Comparison of ENCODE assay signal across 8 cellular contexts in the genomic region with DNA sequence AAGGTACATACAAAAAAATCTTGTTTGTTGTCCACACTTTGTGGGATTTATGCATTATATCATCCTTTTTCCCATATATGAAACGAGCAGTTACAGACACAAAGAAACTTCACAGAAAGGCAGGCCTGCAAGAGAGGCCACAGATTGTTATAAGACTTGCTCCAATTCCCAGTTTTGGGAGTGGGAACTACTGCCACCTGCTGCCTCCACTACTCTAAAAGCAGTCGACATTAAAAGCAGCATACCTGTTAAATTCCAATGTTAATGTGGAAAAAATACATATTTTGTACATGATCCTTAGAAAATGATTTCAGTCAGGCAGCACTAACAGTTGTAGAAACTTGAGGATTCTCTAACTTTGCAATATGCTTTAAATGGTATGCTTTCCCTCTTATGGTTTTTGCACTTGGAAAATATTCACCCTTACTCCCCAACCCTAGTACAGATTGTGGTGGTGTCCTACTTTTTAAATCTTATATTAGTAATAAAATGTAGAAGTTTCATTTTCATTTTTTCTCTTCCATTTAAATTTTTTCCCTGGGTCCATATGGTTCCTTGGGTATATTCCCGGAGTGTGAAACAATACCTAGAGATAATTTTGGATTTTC. TPM values are rescaled to one million over a fixed set of nuclear protein-coding genes. Genes with fewer than 3 reads are reported as not detected.
DNase-seq lines count a peak whose midpoint lies in the region; ATAC-seq and TF ChIP-seq lines count a peak whose summit lies in the region.

No MANE protein-coding gene starts in this region.

- no peaks in the 10 kb centered on the region for H3K36me3 Mint-ChIP-seq in effector memory CD8-positive, alpha-beta T cell (ENCODE audit: insufficient read depth)
- no peaks in the 10 kb centered on the region for H3K36me3 Mint-ChIP-seq in activated T-helper 2 cell treated with anti-CD3 and anti-CD28 coated beads, Interferon-gamma antibody, Interleukin-2, Interleukin-4, amounts not matched to agents 10 μg/mL and 5 μg/mL and 100 μg/mL, durations not matched to agents 14 hours and 24 hours and 36 hours (ENCODE audit: low read depth)

- H3K9me3 ChIP-seq in SJCRH30 (replicated peaks) (no peaks in the 10 kb centered on the region), cardiac muscle cell (ENCODE audit: low read depth) (no peaks in the 10 kb centered on the region), stomach (no peaks in the 10 kb centered on the region)

- H3K4me1 ChIP-seq in SJCRH30: peaks cover 2% of the 10 kb centered on the region
- H3K4me1 ChIP-seq in cardiac muscle cell (ENCODE audit: low read depth): peaks cover 23% of the 10 kb centered on the region
- peaks cover 0 to 37% (median 18%) of the 10 kb centered on the region in 4 donors for H3K4me1 ChIP-seq in stomach

- 22 to 36% (median 33%) methylated on average over 3 of the region's 3 CpGs for WGBS in stomach, 5 donors

- H3K27me3 ChIP-seq in SJCRH30: no peaks in the 10 kb centered on the region
- no peaks in the 10 kb centered on the region for H3K27me3 ChIP-seq in cardiac muscle cell
- no peaks in the 10 kb centered on the region for H3K27me3 ChIP-seq in stomach

- TF ChIP-seq CTCF in cardiac muscle cell (IDR thresholded peaks at IDR 0.05; ENCODE audit: low read depth, low read length) (peak; percentile 50), stomach (IDR thresholded peaks at IDR 0.05) (peak in 5 of 7 experiments; percentile 32 to 75 (median 41))

- in situ Hi-C loops in KBM-7 (cut with MboI; ENCODE audit: low pct_unique_long_range_greater_than_20kb, low sequenced_read_pairs): no loop called here

- no peaks in the 10 kb centered on the region for H3K36me3 ChIP-seq in SJCRH30
- H3K36me3 ChIP-seq in cardiac muscle cell: no peaks in the 10 kb centered on the region
- H3K36me3 ChIP-seq in stomach: no peaks in the 10 kb centered on the region

- TF ChIP-seq EP300 in stomach (IDR thresholded peaks at IDR 0.05): no peak

- intact Hi-C loops in stomach (cut with DNase I; ENCODE audit: low total_unique reads): no loop called here
- intact Hi-C loops in activated T-helper 2 cell treated with anti-CD3 and anti-CD28 coated beads, Interferon-gamma antibody, Interleukin-2, Interleukin-4, amounts not matched to agents 10 μg/mL and 5 μg/mL and 100 μg/mL, durations not matched to agents 14 hours and 24 hours and 36 hours (cut with micrococcal nuclease): loop anchor here (10.0 kb wide), 1 partner anchor 137 kb away; no protein-coding TSS in a partner anchor

- H3K27me3 Mint-ChIP-seq in effector memory CD8-positive, alpha-beta T cell: no peaks in the 10 kb centered on the region
- H3K27me3 Mint-ChIP-seq in activated T-helper 2 cell treated with anti-CD3 and anti-CD28 coated beads, Interferon-gamma antibody, Interleukin-2, Interleukin-4, amounts not matched to agents 10 μg/mL and 5 μg/mL and 100 μg/mL, durations not matched to agents 14 hours and 24 hours and 36 hours (ENCODE audit: low read depth): peaks cover 22% of the 10 kb centered on the region

- H3K27ac ChIP-seq in SJCRH30: no peak overlapping the region
- H3K27ac ChIP-seq in cardiac muscle cell: no peak overlapping the region
- no peak overlapping the region for H3K27ac ChIP-seq in stomach

- H3K4me3 Mint-ChIP-seq in effector memory CD8-positive, alpha-beta T cell: no peak overlapping the region
- no peak overlapping the region for H3K4me3 Mint-ChIP-seq in activated T-helper 2 cell treated with anti-CD3 and anti-CD28 coated beads, Interferon-gamma antibody, Interleukin-2, Interleukin-4, amounts not matched to agents 10 μg/mL and 5 μg/mL and 100 μg/mL, durations not matched to agents 14 hours and 24 hours and 36 hours (ENCODE audit: low read depth)

- H3K4me3 ChIP-seq in SJCRH30 (no peak overlapping the region), cardiac muscle cell (no peak overlapping the region), stomach (no peak overlapping the region)

- no peak for ATAC-seq in effector memory CD8-positive, alpha-beta T cell (replicated peaks)
- ATAC-seq in HG03460 (IDR thresholded peaks at IDR 0.05; ENCODE audit: unreplicated experiment) (no peak), GM18502 (IDR thresholded peaks at IDR 0.05; ENCODE audit: poor library complexity, unreplicated experiment) (no peak)

- DNase-seq in KBM-7: peak; percentile 1
- peak; percentile 55 to 77 for DNase-seq in SJCRH30
- DNase-seq in cardiac muscle cell (ENCODE audit: low read depth in 1 of 2, low spot score in 1 of 2): peak; percentile 62 to 70
- DNase-seq in stomach: peak; percentile 70
- DNase-seq in effector memory CD8-positive, alpha-beta T cell: no peak
- no peak for DNase-seq in activated T-helper 2 cell treated with anti-CD3 and anti-CD28 coated beads, Interferon-gamma antibody, Interleukin-2, Interleukin-4, amounts not matched to agents 10 μg/mL and 5 μg/mL and 100 μg/mL, durations not matched to agents 14 hours and 24 hours and 36 hours (ENCODE audit: low spot score)

- H3K4me1 Mint-ChIP-seq in effector memory CD8-positive, alpha-beta T cell (ENCODE audit: low read depth in 2 of 2): no peaks in the 10 kb centered on the region
- H3K4me1 Mint-ChIP-seq in activated T-helper 2 cell treated with anti-CD3 and anti-CD28 coated beads, Interferon-gamma antibody, Interleukin-2, Interleukin-4, amounts not matched to agents 10 μg/mL and 5 μg/mL and 100 μg/mL, durations not matched to agents 14 hours and 24 hours and 36 hours (ENCODE audit: low read depth): no peaks in the 10 kb centered on the region

- no peak overlapping the region for H3K27ac Mint-ChIP-seq in effector memory CD8-positive, alpha-beta T cell
- H3K27ac Mint-ChIP-seq in activated T-helper 2 cell treated with anti-CD3 and anti-CD28 coated beads, Interferon-gamma antibody, Interleukin-2, Interleukin-4, amounts not matched to agents 10 μg/mL and 5 μg/mL and 100 μg/mL, durations not matched to agents 14 hours and 24 hours and 36 hours: no peak overlapping the region

- peaks cover 2 to 9% of the 10 kb centered on the region in 2 donors for H3K9me3 Mint-ChIP-seq in effector memory CD8-positive, alpha-beta T cell
- H3K9me3 Mint-ChIP-seq in activated T-helper 2 cell treated with anti-CD3 and anti-CD28 coated beads, Interferon-gamma antibody, Interleukin-2, Interleukin-4, amounts not matched to agents 10 μg/mL and 5 μg/mL and 100 μg/mL, durations not matched to agents 14 hours and 24 hours and 36 hours: no peaks in the 10 kb centered on the region

- no peak for TF ChIP-seq POLR2A in stomach (IDR thresholded peaks at IDR 0.05)

RNA-seq across cellular contexts. Expression of a gene that starts 37.9 kb away (rescaled TPM):
- total RNA-seq in SJCRH30 (2014; rRNA removed; shearing (Covaris generic)): 0.08 and 0.18 TPM in 2 replicates
- total RNA-seq in cardiac muscle cell: not detected in 2 replicates
- not detected in 2 replicates for polyA plus RNA-seq in cardiac muscle cell
- total RNA-seq in stomach: 10 to 100 TPM in 2 of 5 donors, 1 to 10 TPM in 2, not detected in 1; 1.3 to 54.3 (median 13.0) TPM
- polyA plus RNA-seq in stomach: 1 to 10 TPM; 1.5 to 5.3 (median 1.5) TPM
- total RNA-seq in activated T-helper 2 cell treated with anti-CD3 and anti-CD28 coated beads, Interferon-gamma antibody, Interleukin-2, Interleukin-4, amounts not matched to agents 10 μg/mL and 5 μg/mL and 100 μg/mL, durations not matched to agents 14 hours and 24 hours and 36 hours: not detected in 2 replicates

Comparison
In these comparisons a context has a peak if more than half of its experiments do, and no peak if none do; other contexts are left out.
1. DNase-seq: peak in KBM-7 (single experiment), SJCRH30 (2 of 2), cardiac muscle cell (2 of 2) and stomach (single experiment); none in effector memory CD8-positive, alpha-beta T cell (0 of 3) and activated T-helper 2 cell treated with anti-CD3 and anti-CD28 coated beads, Interferon-gamma antibody, Interleukin-2, Interleukin-4, amounts not matched to agents 10 μg/mL and 5 μg/mL and 100 μg/mL, durations not matched to agents 14 hours and 24 hours and 36 hours (single experiment).